ENCODE assay signal across 27 cellular contexts in genomic region chr15:80626643-80627120, GRCh38.
"Had no signal": no experiment of that assay in that cellular context is flagged by ENCODE, and none has a peak within 500 bp of the region (broad histone marks: within the 10 kb centered on the region; RNA-seq: fewer than 3 reads in every experiment).

No MANE protein-coding gene starts in this region.

- H3K27ac ChIP-seq: neural progenitor cell, ovary, parathyroid adenoma, psoas muscle, right lobe of liver, sigmoid colon, stomach, thoracic aorta, thyroid gland, tibial nerve, upper lobe of left lung, vagina had no signal

- H3K4me1 ChIP-seq: neural progenitor cell, parathyroid adenoma, psoas muscle, right lobe of liver, sigmoid colon, stomach, thyroid gland, tibial nerve, upper lobe of left lung, vagina had no signal

- H3K79me2 ChIP-seq: parathyroid adenoma had no signal

- H3K36me3 ChIP-seq: neural progenitor cell, ovary, right lobe of liver, sigmoid colon, stomach, thoracic aorta, thyroid gland, tibial nerve, upper lobe of left lung, vagina had no signal

- FAIRE-seq: small intestine, urothelium cell line had no signal

- ATAC-seq: psoas muscle; right cardiac atrium; right lobe of liver; stimulated activated effector memory CD8-positive, alpha-beta T cell treated with anti-CD3 and anti-CD28 coated beads, Interleukin-12 subunit alpha, Interleukin-12 subunit beta, amount 100 ng/mL, for 72 hours; stimulated activated naive B cell treated with anti-CD40 and anti-IgM and Interleukin-4, amounts not matched to agents 10 μg/mL and 1 μg/mL and 100 μg/mL, for 72 hours had no signal

- H3K4me2 ChIP-seq: neural progenitor cell had no signal

- H3K36me3 Mint-ChIP-seq: neural progenitor cell; stimulated activated effector memory CD8-positive, alpha-beta T cell treated with anti-CD3 and anti-CD28 coated beads, Interleukin-12 subunit alpha, Interleukin-12 subunit beta, amount 100 ng/mL, for 72 hours; stimulated activated naive B cell treated with anti-CD40 and anti-IgM and Interleukin-4, amounts not matched to agents 10 μg/mL and 1 μg/mL and 100 μg/mL, for 72 hours had no signal

- H3K4me1 Mint-ChIP-seq: nephron; stimulated activated effector memory CD8-positive, alpha-beta T cell treated with anti-CD3 and anti-CD28 coated beads, Interleukin-12 subunit alpha, Interleukin-12 subunit beta, amount 100 ng/mL, for 72 hours; stimulated activated naive B cell treated with anti-CD40 and anti-IgM and Interleukin-4, amounts not matched to agents 10 μg/mL and 1 μg/mL and 100 μg/mL, for 72 hours had no signal

- H3K9me3 ChIP-seq: ovary, right lobe of liver, thyroid gland, vagina had no signal

- H3K4me3 ChIP-seq: neural progenitor cell, ovary, psoas muscle, right lobe of liver, sigmoid colon, stomach, thoracic aorta, thyroid gland, tibial nerve, upper lobe of left lung, vagina had no signal

- H3K27me3 Mint-ChIP-seq: progenitor cell of endocrine pancreas had no signal

- H3K27ac Mint-ChIP-seq: nephron; neural progenitor cell; progenitor cell of endocrine pancreas; stimulated activated effector memory CD8-positive, alpha-beta T cell treated with anti-CD3 and anti-CD28 coated beads, Interleukin-12 subunit alpha, Interleukin-12 subunit beta, amount 100 ng/mL, for 72 hours; stimulated activated naive B cell treated with anti-CD40 and anti-IgM and Interleukin-4, amounts not matched to agents 10 μg/mL and 1 μg/mL and 100 μg/mL, for 72 hours; stimulated activated naive CD8-positive, alpha-beta T cell treated with anti-CD3 and anti-CD28 coated beads, Interleukin-15, Interleukin-2, amounts not matched to agents 100 ng/mL and 50 ng/mL, for 24 hours had no signal

- DNase-seq: occipital lobe; ovary; psoas muscle; right cardiac atrium; right lobe of liver; sigmoid colon; small intestine; stimulated activated CD4-positive, alpha-beta T cell treated with anti-CD3 and anti-CD28 coated beads, Interleukin-15, amount 100 ng/mL, for 24 hours; stimulated activated CD4-positive, alpha-beta T cell treated with anti-CD3 and anti-CD28 coated beads, Interleukin-2, amount 100 ng/mL, for 24 hours; stimulated activated CD4-positive, alpha-beta T cell treated with anti-CD3 and anti-CD28 coated beads, Interleukin-2, amount 100 ng/mL, for 48 hours; stimulated activated CD4-positive, alpha-beta T cell treated with anti-CD3 and anti-CD28 coated beads, Interleukin-4, amount 100 ng/mL, for 24 hours; stimulated activated naive B cell treated with anti-CD40 and anti-IgM and Interleukin-4, amounts not matched to agents 10 μg/mL and 1 μg/mL and 100 μg/mL, for 72 hours; stimulated activated naive CD4-positive, alpha-beta T cell treated with Interleukin-2 at 50 U/mL for 16 hours; stomach; thyroid gland; trophoblast cell; upper lobe of left lung had no signal

- H3K4me3 Mint-ChIP-seq: nephron; neural progenitor cell; stimulated activated effector memory CD8-positive, alpha-beta T cell treated with anti-CD3 and anti-CD28 coated beads, Interleukin-12 subunit alpha, Interleukin-12 subunit beta, amount 100 ng/mL, for 72 hours; stimulated activated naive B cell treated with anti-CD40 and anti-IgM and Interleukin-4, amounts not matched to agents 10 μg/mL and 1 μg/mL and 100 μg/mL, for 72 hours; stimulated activated naive CD8-positive, alpha-beta T cell treated with anti-CD3 and anti-CD28 coated beads, Interleukin-15, Interleukin-2, amounts not matched to agents 100 ng/mL and 50 ng/mL, for 24 hours had no signal

- H3K9ac ChIP-seq: neural progenitor cell, parathyroid adenoma had no signal

- H2AFZ ChIP-seq: neural progenitor cell, parathyroid adenoma had no signal

- H3K27me3 ChIP-seq: neural progenitor cell, ovary, right lobe of liver, sigmoid colon, stomach, thyroid gland, tibial nerve, upper lobe of left lung, vagina had no signal
